In genomic region chr2:74925361-74925786, GRCh38 we compare ENCODE assay signal across 9 cellular contexts.
"Had no signal": no experiment of that assay in that cellular context is flagged by ENCODE, and none has a peak within 500 bp of the region (broad histone marks: within the 10 kb centered on the region; RNA-seq: fewer than 3 reads in every experiment).

No MANE protein-coding gene starts in this region.

- ATAC-seq: activated CD8-positive, alpha-beta T cell treated with anti-CD3 and anti-CD28 coated beads, Interleukin-2, amount 10 ng/mL, durations not matched to agents 7 days and 5 days had no signal

- H2AFZ ChIP-seq: hepatocyte had no signal

- H3K9me3 ChIP-seq: breast epithelium, ovary had no signal

- H3K27ac ChIP-seq: hepatocyte, ovary had no signal

- H3K79me2 ChIP-seq: hepatocyte had no signal

- DNase-seq: activated CD4-positive, alpha-beta T cell treated with anti-CD3 and anti-CD28 coated beads for 4 hours; activated CD8-positive, alpha-beta T cell treated with anti-CD3 and anti-CD28 coated beads, Interleukin-2, amount 10 ng/mL, durations not matched to agents 7 days and 5 days; activated naive CD4-positive, alpha-beta T cell; aorta; ovary; stimulated activated CD4-positive, alpha-beta T cell treated with anti-CD3 and anti-CD28 coated beads, Interleukin-2, amount 100 ng/mL, for 48 hours; stimulated activated naive CD4-positive, alpha-beta T cell treated with Interleukin-2 at 50 U/mL for 16 hours had no signal

- H3K27me3 ChIP-seq: breast epithelium, hepatocyte, ovary had no signal

- H3K4me3 ChIP-seq: breast epithelium, hepatocyte, ovary had no signal

- H3K4me2 ChIP-seq: hepatocyte had no signal

- H3K4me1 ChIP-seq: breast epithelium had no signal

- H3K36me3 ChIP-seq: breast epithelium, ovary had no signal
